1 cellular context compared by ENCODE assay signal in genomic region chr2:69948032-69948962, GRCh38.
TF ChIP-seq lines count a peak whose summit lies in the region.

No MANE protein-coding gene starts in this region.

TF ChIP-seq in HepG2, 621 proteins besides CTCF, POLR2A, EP300 and RAD21 (continued from another document and continues in another):
- TF ChIP-seq BCLAF1 (IDR thresholded peaks at IDR 0.05) (no peak), HMG20B (CRISPR knock-in tag; conservative IDR thresholded peaks at IDR 0.05) (0 out of 2 replicates have a peak, but pooled peaks have one; percentile 15), FOSL2 (CRISPR knock-in tag; IDR thresholded peaks at IDR 0.05) (peak; percentile 89), GATA4 (IDR thresholded peaks at IDR 0.05; ENCODE audit: borderline replicate concordance, low read depth) (no peak), SMAD1 (CRISPR knock-in tag; IDR thresholded peaks at IDR 0.05; ENCODE audit: borderline replicate concordance, low read depth) (0 out of 2 replicates have a peak, but pooled peaks have one; percentile 62), ZNF800 (CRISPR knock-in tag; IDR thresholded peaks at IDR 0.05) (no peak), ZNF703 (CRISPR knock-in tag; IDR thresholded peaks at IDR 0.05; ENCODE audit: borderline replicate concordance) (no peak), ZNF101 (CRISPR knock-in tag; IDR thresholded peaks at IDR 0.05; ENCODE audit: borderline replicate concordance, low read depth) (no peak), ZNF841 (CRISPR knock-in tag; IDR thresholded peaks at IDR 0.05; ENCODE audit: borderline replicate concordance) (no peak), YEATS2 (CRISPR knock-in tag; IDR thresholded peaks at IDR 0.05; ENCODE audit: borderline replicate concordance) (no peak), JUN (CRISPR knock-in tag; IDR thresholded peaks at IDR 0.05) (no peak), ZNF788 (CRISPR knock-in tag; IDR thresholded peaks at IDR 0.05; ENCODE audit: borderline replicate concordance) (no peak), ZNF354B (CRISPR knock-in tag; IDR thresholded peaks at IDR 0.05) (no peak), CREM (IDR thresholded peaks at IDR 0.05) (no peak), CREM (CRISPR knock-in tag; IDR thresholded peaks at IDR 0.05) (no peak), STAT6 (CRISPR knock-in tag; IDR thresholded peaks at IDR 0.05; ENCODE audit: borderline replicate concordance) (no peak), ZBTB8A (CRISPR knock-in tag; IDR thresholded peaks at IDR 0.05; ENCODE audit: borderline replicate concordance, low read depth) (no peak), NFIC (IDR thresholded peaks at IDR 0.05; ENCODE audit: low read length) (no peak), IKZF4 (CRISPR knock-in tag; IDR thresholded peaks at IDR 0.05; ENCODE audit: borderline replicate concordance, low read depth, not compliant biosample characterization) (no peak), ZBTB14 (CRISPR knock-in tag; IDR thresholded peaks at IDR 0.05) (no peak), PITX1 (CRISPR knock-in tag; IDR thresholded peaks at IDR 0.05) (no peak), CHD2 (IDR thresholded peaks at IDR 0.05; ENCODE audit: low read depth, low read length) (no peak), ZNF446 (CRISPR knock-in tag; IDR thresholded peaks at IDR 0.05) (no peak), CCAR2 (optimal IDR thresholded peaks at IDR 0.05; ENCODE audit: low read depth, low read length) (no peak), ZNF547 (CRISPR knock-in tag; IDR thresholded peaks at IDR 0.05) (peak; percentile 30; the same call in 1 of the 2 replicates), RARG (CRISPR knock-in tag; IDR thresholded peaks at IDR 0.05; ENCODE audit: low read depth) (no peak), MYC (CRISPR knock-in tag; IDR thresholded peaks at IDR 0.05; ENCODE audit: borderline replicate concordance) (peak; percentile 30; the same call in 1 of the 2 replicates), ZNF614 (CRISPR knock-in tag; IDR thresholded peaks at IDR 0.05; ENCODE audit: borderline replicate concordance) (no peak), GABPB1 (CRISPR knock-in tag; IDR thresholded peaks at IDR 0.05) (no peak; the same call in 1 of the 2 replicates), PRDM15 (CRISPR knock-in tag; IDR thresholded peaks at IDR 0.05) (no peak), ZNF281 (CRISPR knock-in tag; IDR thresholded peaks at IDR 0.05; ENCODE audit: borderline replicate concordance) (no peak), ZFP90 (CRISPR knock-in tag; IDR thresholded peaks at IDR 0.05; ENCODE audit: borderline replicate concordance) (no peak), FOXA3 (CRISPR knock-in tag; IDR thresholded peaks at IDR 0.05) (0 out of 2 replicates have a peak, but pooled peaks have one; percentile 13), ATAD3A (CRISPR knock-in tag; IDR thresholded peaks at IDR 0.05) (no peak), ZNF687 (CRISPR knock-in tag; IDR thresholded peaks at IDR 0.05) (peak; percentile 77), ZNF576 (CRISPR knock-in tag; IDR thresholded peaks at IDR 0.05) (no peak), PHF21A (CRISPR knock-in tag; IDR thresholded peaks at IDR 0.05) (0 out of 2 replicates have a peak, but pooled peaks have one; percentile 31), ZBTB44 (CRISPR knock-in tag; IDR thresholded peaks at IDR 0.05) (no peak), SOX13 (IDR thresholded peaks at IDR 0.05) (no peak), SOX13 (CRISPR knock-in tag; conservative IDR thresholded peaks at IDR 0.05 in 1 of 2, IDR thresholded peaks at IDR 0.05 in 1 of 2) (no peak)
